Comparison of ENCODE assay signal across 1 cellular context in the genomic region with DNA sequence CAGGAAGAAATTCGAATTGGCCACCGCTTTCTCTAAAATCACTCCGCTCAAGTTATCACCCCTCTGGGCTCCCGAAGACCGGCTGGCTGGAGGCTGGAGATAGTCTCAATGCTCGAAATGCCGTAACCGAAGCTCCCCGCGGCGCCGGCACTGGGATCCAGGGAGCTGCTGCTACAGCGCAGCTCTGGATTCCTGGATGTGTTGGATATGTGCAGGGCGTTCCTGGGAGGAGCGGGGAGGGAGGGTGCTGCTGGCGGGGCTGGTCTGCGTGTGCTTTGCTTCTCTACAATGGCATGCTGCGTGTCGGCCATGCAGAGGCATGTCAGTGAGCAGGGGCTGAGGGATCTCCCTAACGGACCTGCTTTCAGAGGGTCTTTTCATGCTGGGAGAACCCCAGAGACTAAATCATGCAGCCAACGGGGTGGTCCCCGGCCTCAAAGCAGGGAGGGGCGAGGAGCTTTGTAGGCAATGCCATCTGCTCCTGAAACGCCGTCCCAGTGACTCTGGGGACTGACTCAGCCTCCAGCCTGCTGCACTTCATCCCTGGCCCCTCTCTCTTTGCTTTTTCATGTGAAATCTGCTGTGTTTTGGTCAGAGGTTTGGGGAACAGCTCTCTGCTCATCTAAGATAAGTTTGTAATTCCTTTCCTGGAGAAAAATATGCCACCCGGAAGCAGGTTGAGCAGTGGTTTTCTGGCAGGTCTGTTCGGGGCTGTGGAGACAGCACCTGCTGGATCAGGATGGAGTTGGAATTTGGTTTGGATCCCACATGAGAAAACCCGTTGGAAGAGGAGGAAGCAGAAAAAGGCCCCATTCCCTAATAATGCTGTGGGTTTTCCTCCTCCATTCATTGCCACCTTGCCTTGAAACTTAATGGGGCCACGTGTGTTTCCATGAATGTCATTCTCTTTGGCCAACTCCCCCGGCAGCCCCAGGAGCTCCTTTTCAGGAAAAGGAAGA.
A peak's percentile ranks its signal among the peaks of the same experiment; 100 is the strongest.
TF ChIP-seq lines count a peak whose summit lies in the region.

No MANE protein-coding gene starts in this region.

TF ChIP-seq in SK-N-SH, 30 proteins besides CTCF, POLR2A, EP300 and RAD21 (continued from another document):
- TF ChIP-seq USF1 (IDR thresholded peaks at IDR 0.05; ENCODE audit: borderline replicate concordance, low read depth) (no peak), SIN3A (IDR thresholded peaks at IDR 0.05; ENCODE audit: borderline replicate concordance, low read depth, low read length) (peak; percentile 89), RFX5 (IDR thresholded peaks at IDR 0.05; ENCODE audit: low read length) (no peak), YY1 (IDR thresholded peaks at IDR 0.05; ENCODE audit: low read depth) (0 out of 2 replicates have a peak, but pooled peaks have one; percentile 32), RCOR1 (IDR thresholded peaks at IDR 0.05; ENCODE audit: low read length) (0 out of 2 replicates have a peak, but pooled peaks have one; percentile 58), FOSL2 (IDR thresholded peaks at IDR 0.05; ENCODE audit: borderline replicate concordance, low read depth) (peak; percentile 25; the same call in 1 of the 2 replicates), PBX3 (IDR thresholded peaks at IDR 0.05) (0 out of 2 replicates have a peak, but pooled peaks have one; percentile 4), MXI1 (IDR thresholded peaks at IDR 0.05; ENCODE audit: low read depth, low read length) (peak; percentile 98)
